ENCODE assay signal across 11 cellular contexts in genomic region chr1:47996060-47996405, GRCh38. TPM values are rescaled to one million over a fixed set of nuclear protein-coding genes. Genes with fewer than 3 reads are reported as not detected.
DNase-seq lines count a peak whose midpoint lies in the region; ATAC-seq and TF ChIP-seq lines count a peak whose summit lies in the region.
"Had no signal": no experiment of that assay in that cellular context is flagged by ENCODE, and none has a peak within 500 bp of the region (broad histone marks: within the 10 kb centered on the region; RNA-seq: fewer than 3 reads in every experiment).

No MANE protein-coding gene starts in this region.

- H3K27ac Mint-ChIP-seq in CD8-positive, alpha-beta T cell: no peak overlapping the region

- H2BK5ac ChIP-seq in neuronal stem cell (ENCODE audit: low read length): no peak overlapping the region

- 35 to 39% methylated on average over 3 to 6 of the region's 7 CpGs for WGBS in gastroesophageal sphincter (ENCODE audit: low coverage in 1 of 2), 2 donors
- no CpG with 5 or more reads among the region's 7 CpGs for WGBS in neuronal stem cell (ENCODE audit: extremely low coverage in 2 of 2, insufficient read length in 2 of 2, insufficient replicate concordance in 1 of 2), 2 donors

- H3K23ac ChIP-seq in neuronal stem cell (ENCODE audit: low read depth, low read length, poor library complexity): no peak overlapping the region

- ATAC-seq in CD8-positive, alpha-beta T cell: no peak
- no peak for ATAC-seq in gastroesophageal sphincter
- ATAC-seq in GM21737 (IDR thresholded peaks at IDR 0.05; ENCODE audit: unreplicated experiment): no peak

- POLR2A ChIA-PET in CD8-positive, alpha-beta T cell (lab: Charles Lee): no interaction called here

- no peak overlapping the region for H2BK15ac ChIP-seq in neuronal stem cell (ENCODE audit: low read length)

- H3K27me3 ChIP-seq in CD8-positive, alpha-beta T cell (ENCODE audit: insufficient read depth, low read length): peaks cover 17% of the 10 kb centered on the region
- H3K27me3 ChIP-seq in SJCRH30 (peaks cover 7% of the 10 kb centered on the region; the same call in 1 of the 2 replicates), gastroesophageal sphincter (peaks cover 33% of the 10 kb centered on the region), neuronal stem cell (ENCODE audit: control insufficient read depth in 3 of 3, insufficient read depth in 3 of 3, low read depth in 1 of 3, low read length in 3 of 3) (peaks cover 3 to 73% (median 40%) of the 10 kb centered on the region in 3 experiments)

- CTCF ChIA-PET in CD8-positive, alpha-beta T cell (lab: Charles Lee): interaction anchor here (1.4 kb wide), 1 partner anchor 9 kb away, joined by 3 read pairs; no protein-coding TSS in a partner anchor

- TF ChIP-seq POLR2A in gastroesophageal sphincter (IDR thresholded peaks at IDR 0.05): no peak

- intact Hi-C loops in CD8-positive, alpha-beta T cell (cut with DNase I, micrococcal nuclease): no loop called here

- peaks cover 53% of the 10 kb centered on the region for H3K27me3 Mint-ChIP-seq in CD8-positive, alpha-beta T cell (ENCODE audit: low read depth)

- peaks cover 7% of the 10 kb centered on the region for H3K4me1 Mint-ChIP-seq in CD8-positive, alpha-beta T cell (ENCODE audit: low read depth)

- H3K9me3 Mint-ChIP-seq in CD8-positive, alpha-beta T cell: no peaks in the 10 kb centered on the region

- no peaks in the 10 kb centered on the region for H3K9me3 ChIP-seq in CD8-positive, alpha-beta T cell (ENCODE audit: low read length)
- H3K9me3 ChIP-seq in SJCRH30 (replicated peaks) (no peaks in the 10 kb centered on the region), gastroesophageal sphincter (no peaks in the 10 kb centered on the region), neuronal stem cell (replicated peaks in 1 of 2; ENCODE audit: control insufficient read depth in 2 of 2, insufficient read depth in 1 of 2, low read depth in 1 of 2, low read length in 2 of 2) (no peaks in the 10 kb centered on the region)
- H3K9me3 ChIP-seq: adrenal gland had no signal

- no peaks in the 10 kb centered on the region for H3K4me1 ChIP-seq in CD8-positive, alpha-beta T cell (ENCODE audit: insufficient read depth, low read length)
- H3K4me1 ChIP-seq in SJCRH30 (peaks cover 21% of the 10 kb centered on the region), gastroesophageal sphincter (peaks cover 0 to 50% (median 10%) of the 10 kb centered on the region in 3 donors), neuronal stem cell (ENCODE audit: control insufficient read depth in 2 of 2, insufficient read depth in 1 of 2, low read depth in 1 of 2, low read length in 2 of 2) (peaks cover 0 to 8% of the 10 kb centered on the region in 2 donors)

- no peak overlapping the region for H2AK5ac ChIP-seq in neuronal stem cell (ENCODE audit: low read depth, low read length)

- no peak overlapping the region for H3K18ac ChIP-seq in neuronal stem cell (ENCODE audit: low read length)

- H3K4ac ChIP-seq in neuronal stem cell (ENCODE audit: low read length): no peak overlapping the region

- H3K9ac ChIP-seq in neuronal stem cell (ENCODE audit: low read depth, low read length, poor library complexity): no peak overlapping the region

- no peak overlapping the region for H3K4me3 ChIP-seq in CD8-positive, alpha-beta T cell (ENCODE audit: low read depth, low read length)
- peak overlapping the region; percentile 80 for H3K4me3 ChIP-seq in SJCRH30
- H3K4me3 ChIP-seq in gastroesophageal sphincter: peak overlapping the region; percentile 57 to 83
- no peak overlapping the region for H3K4me3 ChIP-seq in neuronal stem cell (ENCODE audit: low read length in 2 of 2)

- DNase-seq in CD8-positive, alpha-beta T cell: no peak
- DNase-seq in SJCRH30 (no peak), neuronal stem cell (ENCODE audit: low spot score) (no peak), NCI-H748 (lab: John Stamatoyannopoulos, UW; ENCODE audit: unreplicated experiment) (no peak), COLO829 (ENCODE audit: low spot score) (no peak)
- DNase-seq in central memory CD4-positive, alpha-beta T cell: no peak
- DNase-seq: DND-41; stimulated activated CD4-positive, alpha-beta T cell treated with anti-CD3 and anti-CD28 coated beads, Interleukin-2, amount 100 ng/mL, for 48 hours had no signal

- no peak overlapping the region for H2BK120ac ChIP-seq in neuronal stem cell (ENCODE audit: low read depth, low read length)

- peak overlapping the region; percentile 93 for H2AFZ ChIP-seq in neuronal stem cell (ENCODE audit: low read length)

- H3K36me3 ChIP-seq in CD8-positive, alpha-beta T cell (ENCODE audit: insufficient read depth, low read length): no peaks in the 10 kb centered on the region
- H3K36me3 ChIP-seq in SJCRH30 (no peaks in the 10 kb centered on the region), gastroesophageal sphincter (no peaks in the 10 kb centered on the region), neuronal stem cell (replicated peaks in 1 of 2; ENCODE audit: control insufficient read depth in 2 of 2, insufficient read depth in 2 of 2, low read length in 2 of 2) (no peaks in the 10 kb centered on the region)
- H3K36me3 ChIP-seq: adrenal gland had no signal

- TF ChIP-seq CTCF in CD8-positive, alpha-beta T cell (IDR thresholded peaks at IDR 0.05): no peak
- TF ChIP-seq CTCF in gastroesophageal sphincter (IDR thresholded peaks at IDR 0.05): no peak

- H2BK12ac ChIP-seq in neuronal stem cell (ENCODE audit: low read length): no peak overlapping the region

- no peak overlapping the region for H4K8ac ChIP-seq in neuronal stem cell (ENCODE audit: low read depth, low read length)

- no peak overlapping the region for H4K91ac ChIP-seq in neuronal stem cell (ENCODE audit: low read depth, low read length, poor library complexity)

- no peak for TF ChIP-seq EP300 in gastroesophageal sphincter (IDR thresholded peaks at IDR 0.05)

- peak overlapping the region; percentile 66 for H3K4me3 Mint-ChIP-seq in CD8-positive, alpha-beta T cell

- no peak overlapping the region for H3K27ac ChIP-seq in CD8-positive, alpha-beta T cell (ENCODE audit: low read depth, low read length)
- H3K27ac ChIP-seq in SJCRH30 (peak overlapping the region; percentile 62; the same call in 1 of the 2 replicates), gastroesophageal sphincter (peak overlapping the region; percentile 7 to 91 (median 86)), neuronal stem cell (replicated peaks; ENCODE audit: low read length) (no peak overlapping the region)

- H3K4me2 ChIP-seq in neuronal stem cell (ENCODE audit: insufficient read depth, low read length, poor library complexity, severe bottlenecking): peak overlapping the region; percentile 91

- no peaks in the 10 kb centered on the region for H3K36me3 Mint-ChIP-seq in CD8-positive, alpha-beta T cell

- H3K79me1 ChIP-seq in neuronal stem cell (ENCODE audit: low read depth, low read length): no peaks in the 10 kb centered on the region

- no peak overlapping the region for H3K14ac ChIP-seq in neuronal stem cell (ENCODE audit: low read length)

RNA-seq across cellular contexts. Expression of gene TRABD2B, which starts 1.2 kb away (rescaled TPM):
- total RNA-seq in CD8-positive, alpha-beta T cell: not detected
- 1.1 and 1.3 TPM in 2 replicates for total RNA-seq in SJCRH30 (2014; rRNA removed; shearing (Covaris generic))
- 1 to 10 TPM; 2.6 to 6.5 (median 3.4) TPM for total RNA-seq in gastroesophageal sphincter
- 0.42 TPM for polyA plus RNA-seq in neuronal stem cell (2013, experiment 1 of 2)
- polyA plus RNA-seq in neuronal stem cell (2013, experiment 2 of 2): 0.66 TPM

Comparison
In these comparisons a context has a peak if more than half of its experiments do, and no peak if none do; other contexts are left out.
1. H3K27ac ChIP-seq: peak in SJCRH30 (single experiment) and gastroesophageal sphincter (4 of 4); none in CD8-positive, alpha-beta T cell (single experiment) and neuronal stem cell (single experiment).
2. H3K4me3 ChIP-seq: peak in SJCRH30 (single experiment) and gastroesophageal sphincter (2 of 2); none in CD8-positive, alpha-beta T cell (single experiment) and neuronal stem cell (0 of 2).